In genomic region chr18:57437433-57437781, GRCh38 we compare ENCODE assay signal across 9 cellular contexts. TPM values are rescaled to one million over a fixed set of nuclear protein-coding genes. Genes with fewer than 3 reads are reported as not detected.
DNase-seq lines count a peak whose midpoint lies in the region; ATAC-seq and TF ChIP-seq lines count a peak whose summit lies in the region.
"Had no signal": no experiment of that assay in that cellular context is flagged by ENCODE, and none has a peak within 500 bp of the region (broad histone marks: within the 10 kb centered on the region; RNA-seq: fewer than 3 reads in every experiment).

No MANE protein-coding gene starts in this region.

- H3K27me3 Mint-ChIP-seq in activated T-cell treated with anti-CD3 and anti-CD28 coated beads, Interleukin-2, amount 50 U/mL, for 4 hours (ENCODE audit: low read depth) = peaks cover 81% of the 10 kb centered on the region
- peaks cover 97% of the 10 kb centered on the region for H3K27me3 Mint-ChIP-seq in endodermal cell (ENCODE audit: insufficient read depth)

- H3K4me3 Mint-ChIP-seq in activated T-cell treated with anti-CD3 and anti-CD28 coated beads, Interleukin-2, amount 50 U/mL, for 4 hours = peak overlapping the region; percentile 20
- peak overlapping the region; percentile 62 for H3K4me3 Mint-ChIP-seq in endodermal cell

- H3K36me3 Mint-ChIP-seq in activated T-cell treated with anti-CD3 and anti-CD28 coated beads, Interleukin-2, amount 50 U/mL, for 4 hours (ENCODE audit: insufficient read depth) = no peaks in the 10 kb centered on the region
- no peaks in the 10 kb centered on the region for H3K36me3 Mint-ChIP-seq in endodermal cell (ENCODE audit: low read depth)

- no peak for DNase-seq in activated T-cell treated with anti-CD3 and anti-CD28 coated beads, Interleukin-2, amount 50 U/mL, for 4 hours
- DNase-seq in activated T-cell treated with anti-CD3 and anti-CD28 coated beads for 4 hours = no peak
- peak; percentile 60 to 76 for DNase-seq in NCI-H526 (lab: John Stamatoyannopoulos, UW)
- peak; percentile 86 for DNase-seq in endodermal cell
- DNase-seq in retina = no peak

- peak overlapping the region; percentile 77 for H3K4me2 ChIP-seq in skeletal muscle satellite cell (ENCODE audit: low read length)

- H3K4me1 ChIP-seq in endodermal cell (ENCODE audit: control insufficient read depth, insufficient read depth, low read length) (no peaks in the 10 kb centered on the region), skeletal muscle satellite cell (ENCODE audit: control insufficient read depth, insufficient read depth, low read length) (peaks cover 16% of the 10 kb centered on the region)

- H3K4me3 ChIP-seq in endodermal cell (ENCODE audit: low read length) = peak overlapping the region; percentile 81
- H3K4me3 ChIP-seq in skeletal muscle satellite cell (ENCODE audit: low read length) = peak overlapping the region; percentile 55
- H3K4me3 ChIP-seq: lung had no signal

- H3K9ac ChIP-seq in endodermal cell (ENCODE audit: extremely low read depth, low read length, poor library complexity, severe bottlenecking) = no peak overlapping the region
- H3K9ac ChIP-seq in skeletal muscle satellite cell (ENCODE audit: low read depth, low read length) = no peak overlapping the region

- peaks cover 6% of the 10 kb centered on the region for H3K9me3 Mint-ChIP-seq in activated T-cell treated with anti-CD3 and anti-CD28 coated beads, Interleukin-2, amount 50 U/mL, for 4 hours
- H3K9me3 Mint-ChIP-seq in endodermal cell = no peaks in the 10 kb centered on the region

- ATAC-seq in activated T-cell treated with anti-CD3 and anti-CD28 coated beads, Interleukin-2, amount 50 U/mL, for 4 hours = no peak
- ATAC-seq in HG02571 (IDR thresholded peaks at IDR 0.05; ENCODE audit: unreplicated experiment) (no peak), HG03460 (IDR thresholded peaks at IDR 0.05; ENCODE audit: unreplicated experiment) (no peak)

- H3K9me3 ChIP-seq in endodermal cell (ENCODE audit: control insufficient read depth, low read length) = no peaks in the 10 kb centered on the region
- H3K9me3 ChIP-seq in skeletal muscle satellite cell (replicated peaks; ENCODE audit: low read length) = no peaks in the 10 kb centered on the region

- H3K27ac Mint-ChIP-seq in endodermal cell = no peak overlapping the region

- H3K4me1 Mint-ChIP-seq in activated T-cell treated with anti-CD3 and anti-CD28 coated beads, Interleukin-2, amount 50 U/mL, for 4 hours (ENCODE audit: low read depth) = peaks cover 45% of the 10 kb centered on the region
- peaks cover 52% of the 10 kb centered on the region for H3K4me1 Mint-ChIP-seq in endodermal cell

- H3K27ac ChIP-seq in endodermal cell (ENCODE audit: low read depth, low read length) = no peak overlapping the region

- 0 to 1% methylated on average over 15 to 17 of the region's 17 CpGs for WGBS in endodermal cell (ENCODE audit: insufficient coverage in 1 of 2, insufficient read length in 1 of 2), 2 experiments

- no peak for TF ChIP-seq CTCF in endodermal cell (conservative IDR thresholded peaks at IDR 0.05)

- peaks cover 90% of the 10 kb centered on the region for H3K27me3 ChIP-seq in endodermal cell (ENCODE audit: control insufficient read depth, insufficient read depth, low read length, poor library complexity, severe bottlenecking)
- H3K27me3 ChIP-seq in skeletal muscle satellite cell (ENCODE audit: control insufficient read depth, insufficient read depth, low read length) = peaks cover 91% of the 10 kb centered on the region

- H3K36me3 ChIP-seq in endodermal cell (ENCODE audit: control insufficient read depth, insufficient read depth, low read length) = no peaks in the 10 kb centered on the region
- no peaks in the 10 kb centered on the region for H3K36me3 ChIP-seq in skeletal muscle satellite cell (ENCODE audit: insufficient read depth, low read length)

RNA-seq across cellular contexts. Expression of gene ONECUT2, which starts 2.2 kb away (rescaled TPM):
- total RNA-seq in activated T-cell treated with anti-CD3 and anti-CD28 coated beads, Interleukin-2, amount 50 U/mL, for 4 hours = under 1 TPM; 0.03 to 0.05 (median 0.03) TPM
- total RNA-seq in endodermal cell = 1 to 10 TPM; 1.9 to 3.6 TPM
- polyA plus RNA-seq in endodermal cell (2013, experiment 1 of 2) = 3.3 TPM
- 3.4 TPM for polyA plus RNA-seq in endodermal cell (2013, experiment 2 of 2)
- total RNA-seq in skeletal muscle satellite cell (2012; rRNA removed) = under 0.01 TPM in 2 replicates

Comparison
In these comparisons a context has a peak if more than half of its experiments do, and no peak if none do; other contexts are left out.
1. DNase-seq: peak in NCI-H526 (2 of 2) and endodermal cell (single experiment); none in activated T-cell treated with anti-CD3 and anti-CD28 coated beads, Interleukin-2, amount 50 U/mL, for 4 hours (single experiment), activated T-cell treated with anti-CD3 and anti-CD28 coated beads for 4 hours (single experiment) and retina (single experiment).